ENCODE assay signal across 15 cellular contexts in the genomic region with DNA sequence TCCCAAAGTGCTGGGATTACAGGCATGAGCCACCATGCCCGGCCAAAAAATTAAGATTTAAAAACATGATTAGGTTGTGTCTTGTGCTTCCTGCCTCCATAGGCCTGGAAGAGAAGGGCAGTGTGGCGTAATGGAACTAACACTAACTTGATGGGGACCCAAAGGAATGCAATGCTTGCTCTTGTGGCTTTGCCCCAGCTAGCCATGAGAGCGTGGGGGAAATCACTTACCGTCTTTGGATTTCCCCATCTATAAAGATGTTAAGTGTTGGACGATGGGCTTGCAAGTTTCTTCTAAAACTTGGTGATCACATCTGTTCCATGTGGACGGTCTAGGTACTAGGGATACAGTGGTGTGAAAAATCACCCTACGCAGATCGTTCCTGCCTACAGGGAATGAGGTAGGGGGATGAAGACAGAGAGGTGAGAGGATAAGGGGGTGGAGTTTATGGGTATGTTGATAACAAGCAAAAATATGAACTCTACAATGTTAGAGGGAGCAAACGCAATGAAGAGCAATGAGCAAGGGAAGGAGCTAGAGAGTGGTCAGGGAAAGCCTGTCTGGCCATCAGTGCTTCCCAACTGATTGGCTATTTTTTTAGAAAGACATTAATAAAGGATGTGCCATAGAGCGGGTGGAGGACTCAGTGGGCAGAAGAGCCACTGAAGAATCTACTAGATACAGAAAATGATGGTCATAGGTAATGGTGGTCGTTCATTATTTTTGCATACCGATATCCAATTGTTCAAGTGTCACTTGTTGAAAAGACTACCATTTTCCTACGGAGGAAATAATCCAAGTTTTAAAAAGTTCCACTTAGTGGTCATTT.
DNase-seq lines count a peak whose midpoint lies in the region; ATAC-seq and TF ChIP-seq lines count a peak whose summit lies in the region.
"Had no signal": no experiment of that assay in that cellular context is flagged by ENCODE, and none has a peak within 500 bp of the region (broad histone marks: within the 10 kb centered on the region; RNA-seq: fewer than 3 reads in every experiment).

No MANE protein-coding gene starts in this region.

- H3K36me3 Mint-ChIP-seq in stimulated activated naive CD8-positive, alpha-beta T cell treated with anti-CD3 and anti-CD28 coated beads, Interleukin-15, Interleukin-2, amounts not matched to agents 100 ng/mL and 50 ng/mL, for 24 hours (ENCODE audit: low read depth), result no peaks in the 10 kb centered on the region
- H3K36me3 Mint-ChIP-seq in natural killer cell treated with Interleukin-12 subunit alpha and Interleukin-12 subunit beta and Interleukin-15 and Interleukin-18, amount 100 ng/mL, for 72 hours, result no peaks in the 10 kb centered on the region

- no peaks in the 10 kb centered on the region for H3K9me3 Mint-ChIP-seq in stimulated activated naive CD8-positive, alpha-beta T cell treated with anti-CD3 and anti-CD28 coated beads, Interleukin-15, Interleukin-2, amounts not matched to agents 100 ng/mL and 50 ng/mL, for 24 hours
- H3K9me3 Mint-ChIP-seq in natural killer cell treated with Interleukin-12 subunit alpha and Interleukin-12 subunit beta and Interleukin-15 and Interleukin-18, amount 100 ng/mL, for 72 hours, result no peaks in the 10 kb centered on the region
- H3K9me3 Mint-ChIP-seq: effector memory CD8-positive, alpha-beta T cell had no signal

- no peak for TF ChIP-seq CTCF in RWPE1 (conservative IDR thresholded peaks at IDR 0.05; ENCODE audit: low read depth)

- POLR2A ChIA-PET in RWPE1 (lab: Yijun Ruan, JAX; ENCODE audit: low non-redundant PET), result no interaction called here

- ATAC-seq in stimulated activated naive CD8-positive, alpha-beta T cell treated with anti-CD3 and anti-CD28 coated beads, Interleukin-15, Interleukin-2, amounts not matched to agents 100 U/mL and 50 U/mL, for 24 hours, result no peak
- peak; percentile 45 for ATAC-seq in HG02798 (IDR thresholded peaks at IDR 0.05; ENCODE audit: poor library complexity, unreplicated experiment)
- ATAC-seq in natural killer cell treated with Interleukin-12 subunit alpha and Interleukin-12 subunit beta and Interleukin-15 and Interleukin-18, amount 100 ng/mL, for 72 hours, result no peak
- ATAC-seq: effector memory CD8-positive, alpha-beta T cell; right cardiac atrium; SK-N-SH treated with all-trans-retinoic acid at 6 μM for 48 hours had no signal

- H3K27ac Mint-ChIP-seq in stimulated activated naive CD8-positive, alpha-beta T cell treated with anti-CD3 and anti-CD28 coated beads, Interleukin-15, Interleukin-2, amounts not matched to agents 100 ng/mL and 50 ng/mL, for 24 hours, result peak overlapping the region; percentile 56
- H3K27ac Mint-ChIP-seq in natural killer cell treated with Interleukin-12 subunit alpha and Interleukin-12 subunit beta and Interleukin-15 and Interleukin-18, amount 100 ng/mL, for 72 hours, result no peak overlapping the region
- H3K27ac Mint-ChIP-seq: effector memory CD8-positive, alpha-beta T cell had no signal

- no peak overlapping the region for H3K4me3 Mint-ChIP-seq in stimulated activated naive CD8-positive, alpha-beta T cell treated with anti-CD3 and anti-CD28 coated beads, Interleukin-15, Interleukin-2, amounts not matched to agents 100 ng/mL and 50 ng/mL, for 24 hours
- H3K4me3 Mint-ChIP-seq in natural killer cell treated with Interleukin-12 subunit alpha and Interleukin-12 subunit beta and Interleukin-15 and Interleukin-18, amount 100 ng/mL, for 72 hours, result no peak overlapping the region
- H3K4me3 Mint-ChIP-seq: effector memory CD8-positive, alpha-beta T cell had no signal

- peaks cover 63% of the 10 kb centered on the region for H3K4me1 Mint-ChIP-seq in stimulated activated naive CD8-positive, alpha-beta T cell treated with anti-CD3 and anti-CD28 coated beads, Interleukin-15, Interleukin-2, amounts not matched to agents 100 ng/mL and 50 ng/mL, for 24 hours (ENCODE audit: low read depth)
- H3K4me1 Mint-ChIP-seq in natural killer cell treated with Interleukin-12 subunit alpha and Interleukin-12 subunit beta and Interleukin-15 and Interleukin-18, amount 100 ng/mL, for 72 hours (ENCODE audit: low read depth in 2 of 2), result peaks cover 26 to 31% of the 10 kb centered on the region in 2 donors

- H3K27ac ChIP-seq in RWPE1, result peak overlapping the region; percentile 87
- H3K27ac ChIP-seq: WERI-Rb-1 had no signal

- no peaks in the 10 kb centered on the region for H3K27me3 Mint-ChIP-seq in stimulated activated naive CD8-positive, alpha-beta T cell treated with anti-CD3 and anti-CD28 coated beads, Interleukin-15, Interleukin-2, amounts not matched to agents 100 ng/mL and 50 ng/mL, for 24 hours
- H3K27me3 Mint-ChIP-seq in natural killer cell treated with Interleukin-12 subunit alpha and Interleukin-12 subunit beta and Interleukin-15 and Interleukin-18, amount 100 ng/mL, for 72 hours, result no peaks in the 10 kb centered on the region
- H3K27me3 Mint-ChIP-seq: effector memory CD8-positive, alpha-beta T cell had no signal

- CTCF ChIA-PET in RWPE1 (lab: Yijun Ruan, JAX), result no interaction called here

- no peak for DNase-seq in stimulated activated naive CD8-positive, alpha-beta T cell treated with anti-CD3 and anti-CD28 coated beads, Interleukin-15, Interleukin-2, amounts not matched to agents 100 U/mL and 50 U/mL, for 24 hours
- DNase-seq in RWPE1 (ENCODE audit: low spot score) (no peak), T-helper 2 cell (no peak), SIG-M5 (lab: John Stamatoyannopoulos, UW) (no peak), amniotic stem cell (lab: John Stamatoyannopoulos, UW) (no peak)
- no peak for DNase-seq in natural killer cell treated with Interleukin-12 subunit alpha and Interleukin-12 subunit beta and Interleukin-15 and Interleukin-18, amount 100 ng/mL, for 72 hours (ENCODE audit: low spot score)
- DNase-seq: activated naive CD4-positive, alpha-beta T cell treated with anti-CD3 and anti-CD28 coated beads, Interleukin-2, amount 50 U/mL, for 16 hours; effector memory CD8-positive, alpha-beta T cell; NCI-H1105; right cardiac atrium; stimulated activated naive CD4-positive, alpha-beta T cell treated with Interleukin-2 at 50 U/mL for 16 hours; WERI-Rb-1 had no signal
